ENCODE assay signal across 8 cellular contexts in genomic region chr12:56751712-56752598, GRCh38. TPM values are rescaled to one million over a fixed set of nuclear protein-coding genes. Genes with fewer than 3 reads are reported as not detected.
DNase-seq lines count a peak whose midpoint lies in the region; ATAC-seq, FAIRE-seq and TF ChIP-seq lines count a peak whose summit lies in the region.

TSS of gene PRIM1 (minus strand) at chr12:56752323. CDS start at chr12:56752298, 25 bp downstream.

- peak within 1 kb of the TSS; percentile 99 for H3K27ac Mint-ChIP-seq in activated naive CD4-positive, alpha-beta T cell treated with anti-CD3 and anti-CD28 coated beads, Interleukin-2, amount 50 U/mL, for 24 hours

- no peaks in the 10 kb centered on the region for H3K9me3 Mint-ChIP-seq in activated naive CD4-positive, alpha-beta T cell treated with anti-CD3 and anti-CD28 coated beads, Interleukin-2, amount 50 U/mL, for 24 hours

- peak within 1 kb of the TSS; percentile 96 for H3K4me3 Mint-ChIP-seq in activated naive CD4-positive, alpha-beta T cell treated with anti-CD3 and anti-CD28 coated beads, Interleukin-2, amount 50 U/mL, for 24 hours

- peak; percentile 76 for ATAC-seq in HG02623 (IDR thresholded peaks at IDR 0.05; ENCODE audit: unreplicated experiment)
- ATAC-seq in Right ventricle myocardium inferior, result peak; percentile 96
- ATAC-seq in pancreas, result peak; percentile 97 to 98 (median 98)

- peaks cover 37% of the 10 kb centered on the region for H3K4me1 Mint-ChIP-seq in activated naive CD4-positive, alpha-beta T cell treated with anti-CD3 and anti-CD28 coated beads, Interleukin-2, amount 50 U/mL, for 24 hours

- no peaks in the 10 kb centered on the region for H3K27me3 Mint-ChIP-seq in activated naive CD4-positive, alpha-beta T cell treated with anti-CD3 and anti-CD28 coated beads, Interleukin-2, amount 50 U/mL, for 24 hours

- peaks cover 0 to 4% (median 4%) of the 10 kb centered on the region in 3 donors for H3K4me1 ChIP-seq in pancreas
- H3K4me1 ChIP-seq in thymus (ENCODE audit: control insufficient read depth, insufficient read depth, low read length), result peaks cover 2% of the 10 kb centered on the region

- H3K36me3 ChIP-seq in pancreas (no peaks in the 10 kb centered on the region), thymus (ENCODE audit: control insufficient read depth, insufficient read depth) (no peaks in the 10 kb centered on the region)

- TF ChIP-seq CTCF in GM12864 (IDR thresholded peaks at IDR 0.05; ENCODE audit: low read depth, low read length, missing control alignments), result no peak
- peak in 1 of 4 donors; percentile 11 for TF ChIP-seq CTCF in pancreas (IDR thresholded peaks at IDR 0.05)

- peaks cover 15% of the 10 kb centered on the region for H3K36me3 Mint-ChIP-seq in activated naive CD4-positive, alpha-beta T cell treated with anti-CD3 and anti-CD28 coated beads, Interleukin-2, amount 50 U/mL, for 24 hours

- intact Hi-C loops in Right ventricle myocardium inferior (cut with DNase I), result no loop called here
- intact Hi-C loops in pancreas (cut with DNase I), result no loop called here

- FAIRE-seq in pancreas (lab: Jason Lieb, UNC), result no peak

- H3K4me3 ChIP-seq in GM12864 (ENCODE audit: low read depth, low read length) (peak within 1 kb of the TSS; percentile 67), pancreas (peak within 1 kb of the TSS; percentile 52 to 62 (median 56)), thymus (ENCODE audit: low read length) (peak within 1 kb of the TSS; percentile 98)

- H3K27me3 ChIP-seq in pancreas (no peaks in the 10 kb centered on the region), thymus (ENCODE audit: control insufficient read depth, insufficient read depth) (no peaks in the 10 kb centered on the region)

- peak within 1 kb of the TSS; percentile 11 to 74 (median 52) for H3K27ac ChIP-seq in pancreas
- H3K27ac ChIP-seq in thymus (ENCODE audit: low read depth), result peak within 1 kb of the TSS; percentile 94

- peak; percentile 62 for DNase-seq in GM12864 (ENCODE audit: low read depth)
- DNase-seq in NCI-H1092 treated with DMSO at 0.1 percent for 48 hours (lab: John Stamatoyannopoulos, UW), result peak; percentile 88
- peak; percentile 76 for DNase-seq in SKM-1 treated with dmso at 0.1 percent for 144 hours (lab: John Stamatoyannopoulos, UW; ENCODE audit: unreplicated experiment)
- DNase-seq in Right ventricle myocardium inferior (ENCODE audit: missing footprints), result peak; percentile 91
- DNase-seq in pancreas, result peak; percentile 78 to 93 (median 84)

- H3K9me3 ChIP-seq in pancreas, result no peaks in the 10 kb centered on the region
- no peaks in the 10 kb centered on the region for H3K9me3 ChIP-seq in thymus (ENCODE audit: control insufficient read depth)

- WGBS in pancreas, 2 donors, result 0% methylated on average over 64 of the region's 64 CpGs
- WGBS in thymus, result under 1% methylated on average over 64 of the region's 64 CpGs

RNA-seq across cellular contexts. Expression of gene PRIM1, which starts in this region (rescaled TPM):
- total RNA-seq in Right ventricle myocardium inferior (5.1 TPM), pancreas (1 to 10 TPM; 2.8 to 6.5 (median 4.2) TPM)
- polyA plus RNA-seq in pancreas (1 to 10 TPM; 2.4 to 4.4 TPM), thymus (6.9 TPM)

Comparison
In these comparisons a context has a peak if more than half of its experiments do, and no peak if none do; other contexts are left out.
1. Peak in every context shown above with its lines: DNase-seq, ATAC-seq, H3K4me3 ChIP-seq and H3K27ac ChIP-seq.